11 cellular contexts compared by ENCODE assay signal in the genomic region with DNA sequence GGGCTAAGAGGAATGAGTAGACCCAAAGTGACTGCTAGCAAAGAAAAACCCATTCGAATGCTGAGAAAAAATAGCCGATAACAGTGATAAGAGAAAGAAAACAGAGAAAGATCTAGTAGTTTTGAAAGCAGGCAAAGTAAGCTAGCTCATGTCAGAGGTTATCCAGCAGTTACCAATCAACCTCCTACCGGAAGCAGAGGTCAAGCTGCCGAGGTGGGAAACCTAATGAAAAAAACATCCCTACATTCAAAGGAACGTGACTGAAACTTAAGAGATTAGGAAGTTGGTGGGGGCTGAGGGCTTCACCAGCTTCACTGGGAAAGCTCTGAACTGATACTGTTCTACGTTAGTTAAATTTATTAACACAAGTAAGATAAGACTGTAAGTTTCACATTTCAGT. TPM values are rescaled to one million over a fixed set of nuclear protein-coding genes. Genes with fewer than 3 reads are reported as not detected.
A peak's percentile ranks its signal among the peaks of the same experiment; 100 is the strongest.
DNase-seq lines count a peak whose midpoint lies in the region; ATAC-seq and TF ChIP-seq lines count a peak whose summit lies in the region.
"Had no signal": no experiment of that assay in that cellular context is flagged by ENCODE, and none has a peak within 500 bp of the region (broad histone marks: within the 10 kb centered on the region; RNA-seq: fewer than 3 reads in every experiment).

No MANE protein-coding gene starts in this region.

- H3K9me3 ChIP-seq in DND-41 (ENCODE audit: insufficient read depth, low read length, severe bottlenecking) = no peaks in the 10 kb centered on the region
- no peaks in the 10 kb centered on the region for H3K9me3 ChIP-seq in Loucy (ENCODE audit: insufficient read depth, low read depth, low read length)

- H3K9me3 Mint-ChIP-seq in natural killer cell treated with Interleukin-12 subunit alpha and Interleukin-12 subunit beta and Interleukin-15 and Interleukin-18, amount 100 ng/mL, for 72 hours = no peaks in the 10 kb centered on the region

- peak; percentile 32; the same call in 1 of the 3 replicates for ATAC-seq in DND-41 (ENCODE audit: insufficient read depth, low read depth)
- ATAC-seq in natural killer cell treated with Interleukin-12 subunit alpha and Interleukin-12 subunit beta and Interleukin-15 and Interleukin-18, amount 100 ng/mL, for 72 hours = no peak

- H3K9ac ChIP-seq in DND-41 (ENCODE audit: low read depth, low read length) = no peak overlapping the region
- H3K9ac ChIP-seq in Loucy (ENCODE audit: low read depth, low read length, poor library complexity, severe bottlenecking) = peak overlapping the region; percentile 12

- H3K36me3 ChIP-seq in DND-41 (ENCODE audit: insufficient read depth, low read length) (peaks cover 26% of the 10 kb centered on the region; the same call in 1 of the 2 replicates), Loucy (ENCODE audit: insufficient read depth, low read length) (no peaks in the 10 kb centered on the region)

- H2AFZ ChIP-seq in DND-41 (ENCODE audit: low read depth, low read length) = no peak overlapping the region
- no peak overlapping the region for H2AFZ ChIP-seq in Loucy (ENCODE audit: low read length)

- 0 out of 2 replicates have a peak, but pooled peaks cover 6% of the 10 kb centered on the region for H3F3A ChIP-seq in Loucy (ENCODE audit: low read depth)

- H3K27me3 ChIP-seq in DND-41 (ENCODE audit: insufficient read depth, low read length, poor library complexity) (no peaks in the 10 kb centered on the region), Loucy (ENCODE audit: insufficient read depth, low read length, poor library complexity, severe bottlenecking) (no peaks in the 10 kb centered on the region)
- H3K27me3 ChIP-seq: dorsolateral prefrontal cortex had no signal

- peaks cover 99% of the 10 kb centered on the region for H3K79me2 ChIP-seq in DND-41 (ENCODE audit: insufficient read depth, low read length)
- H3K79me2 ChIP-seq in Loucy (ENCODE audit: insufficient read depth, low read length) = peaks cover 98% of the 10 kb centered on the region

- no peak for TF ChIP-seq CTCF in DND-41 (IDR thresholded peaks at IDR 0.05; ENCODE audit: borderline replicate concordance, extremely low read depth, low read length, poor library complexity, severe bottlenecking)
- no peak for TF ChIP-seq CTCF in Loucy (conservative IDR thresholded peaks at IDR 0.05; ENCODE audit: low read length)

- peak overlapping the region in 1 of 2 donors; percentile 3 for H3K27ac Mint-ChIP-seq in natural killer cell treated with Interleukin-12 subunit alpha and Interleukin-12 subunit beta and Interleukin-15 and Interleukin-18, amount 100 ng/mL, for 72 hours

- H3K4me1 Mint-ChIP-seq in natural killer cell treated with Interleukin-12 subunit alpha and Interleukin-12 subunit beta and Interleukin-15 and Interleukin-18, amount 100 ng/mL, for 72 hours (ENCODE audit: low read depth in 2 of 2) = peaks cover 8 to 32% of the 10 kb centered on the region in 2 donors

- H4K20me1 ChIP-seq in DND-41 (ENCODE audit: insufficient read depth, low read length) (peaks cover 80% of the 10 kb centered on the region), Loucy (ENCODE audit: insufficient read depth, low read length, poor library complexity, severe bottlenecking) (peaks cover 91% of the 10 kb centered on the region)

- H3K4me3 ChIP-seq in DND-41 (ENCODE audit: low read depth in 1 of 2, low read length in 2 of 2) = no peak overlapping the region
- no peak overlapping the region for H3K4me3 ChIP-seq in Loucy (ENCODE audit: low read length, poor library complexity, severe bottlenecking)
- H3K4me3 ChIP-seq: dorsolateral prefrontal cortex had no signal

- no peaks in the 10 kb centered on the region for H3K36me3 Mint-ChIP-seq in natural killer cell treated with Interleukin-12 subunit alpha and Interleukin-12 subunit beta and Interleukin-15 and Interleukin-18, amount 100 ng/mL, for 72 hours

- peak; percentile 20 for DNase-seq in DND-41
- peak; percentile 2 to 77 for DNase-seq in dermis microvascular lymphatic vessel endothelial cell (ENCODE audit: low read depth in 2 of 2)
- no peak for DNase-seq in natural killer cell treated with Interleukin-12 subunit alpha and Interleukin-12 subunit beta and Interleukin-15 and Interleukin-18, amount 100 ng/mL, for 72 hours (ENCODE audit: low spot score)
- no peak for DNase-seq in NCI-H2081 (lab: John Stamatoyannopoulos, UW)
- DNase-seq in activated gamma-delta T cell (lab: John Stamatoyannopoulos, UW) = no peak
- no peak for DNase-seq in NCI-H524 (lab: John Stamatoyannopoulos, UW)
- DNase-seq in activated CD4-positive, alpha-beta T cell treated with anti-CD3 and anti-CD28 coated beads, Interleukin-2, amount 50 U/mL, for 1 hour = no peak
- DNase-seq: amygdala, dorsolateral prefrontal cortex, NCI-H446 had no signal

- H3K4me3 Mint-ChIP-seq in natural killer cell treated with Interleukin-12 subunit alpha and Interleukin-12 subunit beta and Interleukin-15 and Interleukin-18, amount 100 ng/mL, for 72 hours = peak overlapping the region; percentile 15

- no peaks in the 10 kb centered on the region for H3K9me2 ChIP-seq in Loucy (replicated peaks; ENCODE audit: low read depth, low read length)

- H3K4me1 ChIP-seq in DND-41 (ENCODE audit: insufficient read depth, low read length) (peaks cover 69% of the 10 kb centered on the region), Loucy (ENCODE audit: insufficient read depth, low read length, poor library complexity, severe bottlenecking) (peaks cover 86% of the 10 kb centered on the region)

- H3K4me2 ChIP-seq in DND-41 (ENCODE audit: insufficient read depth, low read length) = no peak overlapping the region
- H3K4me2 ChIP-seq in Loucy (ENCODE audit: low read depth, low read length, poor library complexity, severe bottlenecking) = peak overlapping the region; percentile 29

- H3K27me3 Mint-ChIP-seq in natural killer cell treated with Interleukin-12 subunit alpha and Interleukin-12 subunit beta and Interleukin-15 and Interleukin-18, amount 100 ng/mL, for 72 hours = no peaks in the 10 kb centered on the region

- no peak overlapping the region for H3K27ac ChIP-seq in DND-41 (ENCODE audit: low read length)
- H3K27ac ChIP-seq: dorsolateral prefrontal cortex had no signal

RNA-seq across cellular contexts. Expression of a gene that starts 32.6 kb away (rescaled TPM):
- 9.0 and 21.7 TPM in 2 replicates for total RNA-seq in dermis microvascular lymphatic vessel endothelial cell
- total RNA-seq in natural killer cell treated with Interleukin-12 subunit alpha and Interleukin-12 subunit beta and Interleukin-15 and Interleukin-18, amount 100 ng/mL, for 72 hours = 10 to 100 TPM in 1 of 2 donors, 1 to 10 TPM in 1; 9.5 to 11.3 TPM

Comparison
In these comparisons a context has a peak if more than half of its experiments do, and no peak if none do; other contexts are left out.
1. DNase-seq: peak in DND-41 (single experiment) and dermis microvascular lymphatic vessel endothelial cell (2 of 2); none in natural killer cell treated with Interleukin-12 subunit alpha and Interleukin-12 subunit beta and Interleukin-15 and Interleukin-18, amount 100 ng/mL, for 72 hours (single experiment), NCI-H2081 (0 of 2), activated gamma-delta T cell (single experiment), NCI-H524 (0 of 2) and activated CD4-positive, alpha-beta T cell treated with anti-CD3 and anti-CD28 coated beads, Interleukin-2, amount 50 U/mL, for 1 hour (single experiment).